In the genomic region with DNA sequence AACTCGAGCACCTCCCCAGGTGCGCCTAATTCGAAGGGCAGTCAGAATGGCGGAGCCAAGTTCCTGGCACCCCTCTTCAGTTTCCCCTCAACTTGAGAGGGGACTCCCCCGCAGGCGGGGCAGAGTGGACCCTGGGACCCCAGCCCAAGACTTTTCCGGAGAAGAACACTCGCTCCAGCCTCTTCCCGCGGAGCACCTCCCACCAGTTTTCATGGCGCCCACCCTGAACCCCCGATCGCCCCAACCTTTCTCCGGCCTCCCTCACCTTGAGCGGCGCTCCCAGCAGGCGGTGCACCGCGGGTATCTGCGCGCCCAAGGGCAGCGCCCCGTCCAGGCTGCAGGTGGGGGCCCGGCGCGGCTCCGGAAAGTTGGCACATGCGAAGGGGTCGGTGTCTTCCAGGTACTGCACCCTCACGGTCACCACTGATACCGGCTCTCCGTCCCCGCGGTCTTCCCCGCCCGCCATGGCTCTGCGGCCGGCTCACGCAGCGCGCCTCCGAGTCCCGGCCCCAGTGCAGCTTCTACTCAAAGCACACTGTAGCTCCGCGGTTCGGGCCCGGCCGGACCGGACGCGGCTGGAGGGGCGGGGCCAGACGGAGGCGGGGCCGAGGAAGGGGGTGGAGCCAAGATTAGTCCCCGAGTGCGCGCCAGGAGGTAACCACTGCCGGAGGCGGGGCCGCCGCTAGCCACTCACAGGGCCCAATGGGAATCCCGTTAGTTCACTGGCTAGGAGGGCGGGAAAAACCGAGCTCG, we compare ENCODE assay signal across 8 cellular contexts. TPM values are rescaled to one million over a fixed set of nuclear protein-coding genes. Genes with fewer than 3 reads are reported as not detected.
A peak's percentile ranks its signal among the peaks of the same experiment; 100 is the strongest.
DNase-seq lines count a peak whose midpoint lies in the region; ATAC-seq and TF ChIP-seq lines count a peak whose summit lies in the region.

Gene FHOD1, minus strand, starts transcription at position 537 of the 753 bp plus-strand sequence. Its CDS starts 71 bp downstream, at position 466.

- no peaks in the 10 kb centered on the region for H3K36me3 ChIP-seq in adipocyte (ENCODE audit: control insufficient read depth, insufficient read depth, low read length, severe bottlenecking)
- H3K36me3 ChIP-seq in trophoblast cell (ENCODE audit: control insufficient read depth in 1 of 2, insufficient read depth in 2 of 2, low read length in 2 of 2): no peaks in the 10 kb centered on the region
- H3K36me3 ChIP-seq in tibial nerve: no peaks in the 10 kb centered on the region

- H3K4me3 ChIP-seq in adipocyte (ENCODE audit: low read length): peak within 1 kb of the TSS; percentile 92
- peak within 1 kb of the TSS; percentile 80 for H3K4me3 ChIP-seq in trophoblast cell (ENCODE audit: low read depth, low read length)
- peak within 1 kb of the TSS; percentile 56 to 71 (median 64) for H3K4me3 ChIP-seq in tibial nerve

- H3K79me2 ChIP-seq in trophoblast cell (ENCODE audit: control insufficient read depth, insufficient read depth, low read length, poor library complexity): peaks cover 3% of the 10 kb centered on the region

- H2AK5ac ChIP-seq in trophoblast cell (ENCODE audit: low read length): no peak within 1 kb of the TSS

- peak; percentile 63 to 85 for TF ChIP-seq POLR2A in tibial nerve (IDR thresholded peaks at IDR 0.05)

- peak within 1 kb of the TSS; percentile 74 for H4K91ac ChIP-seq in trophoblast cell (ENCODE audit: low read depth, low read length)

- no peak within 1 kb of the TSS for H3K23ac ChIP-seq in trophoblast cell (ENCODE audit: low read length)

- peak within 1 kb of the TSS; percentile 49 for H4K12ac ChIP-seq in trophoblast cell (ENCODE audit: low read depth, low read length)

- H2BK120ac ChIP-seq in trophoblast cell (ENCODE audit: insufficient read depth, low read length, poor library complexity): peak within 1 kb of the TSS; percentile 60

- TF ChIP-seq CTCF in GM13976 (IDR thresholded peaks at IDR 0.05; ENCODE audit: borderline replicate concordance, control extremely low read depth, extremely low read depth, insufficient read depth, missing control alignments): no peak
- TF ChIP-seq CTCF in tibial nerve (IDR thresholded peaks at IDR 0.05): peak in 2 of 5 experiments; percentile 28 to 31

- no peaks in the 10 kb centered on the region for H3K36me3 Mint-ChIP-seq in T-cell

- peak within 1 kb of the TSS; percentile 88 for H2AFZ ChIP-seq in trophoblast cell (ENCODE audit: insufficient read depth, low read length, poor library complexity)

- peaks cover 0 to 9% of the 10 kb centered on the region in 2 donors for H3K27me3 Mint-ChIP-seq in T-cell

- ATAC-seq in HG02852 (IDR thresholded peaks at IDR 0.05; ENCODE audit: unreplicated experiment) (peak; percentile 43), T-cell (replicated peaks in 1 of 4) (peak; percentile 78 to 84 (median 81)), Right ventricle myocardium superior (ENCODE audit: poor library complexity) (peak; percentile 85)

- peak within 1 kb of the TSS; percentile 46 for H2BK12ac ChIP-seq in trophoblast cell (ENCODE audit: low read length)

- peak within 1 kb of the TSS; percentile 22 for H3K4ac ChIP-seq in trophoblast cell (ENCODE audit: low read depth, low read length)

- H3K4me2 ChIP-seq in trophoblast cell (ENCODE audit: low read length): peak within 1 kb of the TSS; percentile 96

- H3K9me3 Mint-ChIP-seq in T-cell: no peaks in the 10 kb centered on the region

- CTCF ChIA-PET in T-cell (lab: Charles Lee): interaction anchor here in 1 of 2 donors (0.6 to 2.5 kb wide), 5 partner anchors 14 to 683 kb away, joined by 3 to 12 read pairs (median 3); partner anchors contain the start of gene TMEM208

- peak within 1 kb of the TSS; percentile 85 for H3K18ac ChIP-seq in trophoblast cell (ENCODE audit: low read length)

- H3K4me1 Mint-ChIP-seq in T-cell: peaks cover 40 to 52% (median 45%) of the 10 kb centered on the region in 3 donors

- in situ Hi-C loops in GM13976 (cut with MboI; ENCODE audit: low sequenced_read_pairs, unreplicated experiment): no loop called here

- H3K14ac ChIP-seq in trophoblast cell (ENCODE audit: low read length): peak within 1 kb of the TSS; percentile 78

- H3K27me3 ChIP-seq in adipocyte (replicated peaks; ENCODE audit: control insufficient read depth, insufficient read depth, low read length): no peaks in the 10 kb centered on the region
- peaks cover 27% of the 10 kb centered on the region for H3K27me3 ChIP-seq in trophoblast cell (ENCODE audit: insufficient read depth, low read length)
- peaks cover 0 to 9% of the 10 kb centered on the region in 2 donors for H3K27me3 ChIP-seq in tibial nerve

- H3K27ac ChIP-seq in trophoblast cell (ENCODE audit: low read depth, low read length) (peak within 1 kb of the TSS; percentile 93), tibial nerve (peak within 1 kb of the TSS; percentile 60 to 95 (median 80))

- peak; percentile 72 to 76 for TF ChIP-seq EP300 in tibial nerve (IDR thresholded peaks at IDR 0.05)

- peak within 1 kb of the TSS; percentile 86 for H2BK5ac ChIP-seq in trophoblast cell (ENCODE audit: low read depth, low read length, poor library complexity)

- peak within 1 kb of the TSS; percentile 83 to 93 (median 88) for H3K4me3 Mint-ChIP-seq in T-cell

- peaks cover 55% of the 10 kb centered on the region for H3K4me1 ChIP-seq in adipocyte (ENCODE audit: control insufficient read depth, insufficient read depth, low read length)
- H3K4me1 ChIP-seq in trophoblast cell (ENCODE audit: control insufficient read depth in 1 of 2, insufficient read depth in 2 of 2, low read length in 2 of 2): peaks cover 42 to 46% of the 10 kb centered on the region in 2 experiments
- peaks cover 0 to 60% (median 34%) of the 10 kb centered on the region in 4 donors for H3K4me1 ChIP-seq in tibial nerve

- DNase-seq in GM13976 (ENCODE audit: low spot score) (peak; percentile 97), NCI-H146 (lab: John Stamatoyannopoulos, UW) (peak; percentile 82), T-cell (peak; percentile 85 to 98 (median 92)), adipocyte (ENCODE audit: low read depth) (peak; percentile 99), Right ventricle myocardium superior (peak; percentile 99), trophoblast cell (peak; percentile 96 to 98), tibial nerve (ENCODE audit: low spot score in 2 of 2) (peak; percentile 98)

- POLR2A ChIA-PET in T-cell (lab: Charles Lee): interaction anchor here in 1 of 2 donors (1.0 kb wide), 1 partner anchor 20 kb away, joined by 3 read pairs; the partner anchor contains the start of gene TMEM208

- H3K27ac Mint-ChIP-seq in T-cell: peak within 1 kb of the TSS; percentile 81

- WGBS in trophoblast cell (ENCODE audit: extremely low coverage, insufficient coverage, insufficient read length): no CpG with 5 or more reads among the region's 66 CpGs
- 0 to 2% methylated on average over 39 to 60 of the region's 66 CpGs for WGBS in tibial nerve, 2 donors

- H3K9me3 ChIP-seq in adipocyte (ENCODE audit: control insufficient read depth, low read length): no peaks in the 10 kb centered on the region
- no peaks in the 10 kb centered on the region for H3K9me3 ChIP-seq in trophoblast cell (ENCODE audit: insufficient read depth, low read depth, low read length)
- no peaks in the 10 kb centered on the region for H3K9me3 ChIP-seq in tibial nerve

- H3K9ac ChIP-seq in adipocyte (ENCODE audit: low read length): peak within 1 kb of the TSS; percentile 90
- peak within 1 kb of the TSS; percentile 50 for H3K9ac ChIP-seq in trophoblast cell (ENCODE audit: low read length)

- peak within 1 kb of the TSS; percentile 70 for H4K8ac ChIP-seq in trophoblast cell (ENCODE audit: low read depth, low read length)

- peaks cover 21% of the 10 kb centered on the region for H3K79me1 ChIP-seq in trophoblast cell (ENCODE audit: low read length)

- intact Hi-C loops in Right ventricle myocardium superior (cut with DNase I): no loop called here

RNA-seq across cellular contexts. Expression of gene FHOD1, which starts in this region (rescaled TPM):
- total RNA-seq in T-cell (10 to 100 TPM; 31.0 to 92.5 (median 66.2) TPM), Right ventricle myocardium superior (13.5 TPM), tibial nerve (10 to 100 TPM; 17.3 to 45.3 (median 25.5) TPM)
- polyA plus RNA-seq in trophoblast cell (2013): 15.3 and 16.6 TPM in 2 replicates

Comparison
In these comparisons a context has a peak if more than half of its experiments do, and no peak if none do; other contexts are left out.
1. Peak in every context shown above with its lines: DNase-seq, ATAC-seq, H3K4me3 ChIP-seq and H3K27ac ChIP-seq.